16 cellular contexts compared by ENCODE assay signal in the genomic region with DNA sequence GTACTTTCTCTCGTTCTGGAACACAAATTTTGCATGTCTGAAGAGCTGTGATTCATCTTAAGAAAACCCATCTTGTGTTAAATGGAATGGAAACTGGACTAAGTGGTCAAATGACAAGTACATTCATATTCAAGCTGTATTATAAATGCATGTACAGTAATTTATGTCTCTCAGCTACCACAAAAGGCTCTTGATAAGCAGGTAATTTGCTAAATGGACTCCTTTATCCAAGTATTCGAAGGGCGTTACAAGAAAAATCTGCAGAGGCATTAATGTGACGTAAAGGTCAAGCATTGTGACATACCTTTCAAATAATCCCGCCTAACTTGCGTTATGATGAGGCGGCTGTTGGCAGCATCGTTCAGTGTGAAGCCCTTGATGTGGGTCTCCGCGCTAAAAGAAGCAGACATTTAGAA.
DNase-seq lines count a peak whose midpoint lies in the region; ATAC-seq and TF ChIP-seq lines count a peak whose summit lies in the region.
"Had no signal": no experiment of that assay in that cellular context is flagged by ENCODE, and none has a peak within 500 bp of the region (broad histone marks: within the 10 kb centered on the region; RNA-seq: fewer than 3 reads in every experiment).

No MANE protein-coding gene starts in this region.

- H3K27me3 ChIP-seq in OCI-LY3 (ENCODE audit: low read depth, low read length) (no peaks in the 10 kb centered on the region), left lung (no peaks in the 10 kb centered on the region)
- H3K27me3 ChIP-seq: sigmoid colon had no signal

- H3K9me3 ChIP-seq in OCI-LY3 (ENCODE audit: insufficient read depth, low read length) (no peaks in the 10 kb centered on the region), left lung (no peaks in the 10 kb centered on the region)
- H3K9me3 ChIP-seq: sigmoid colon had no signal

- H3K4me2 ChIP-seq in OCI-LY3 (ENCODE audit: low read length): peak overlapping the region; percentile 74
- H3K4me2 ChIP-seq: GM23338 had no signal

- H3K27me3 Mint-ChIP-seq in memory B cell: no peaks in the 10 kb centered on the region
- H3K27me3 Mint-ChIP-seq: natural killer cell treated with Interleukin-12 subunit alpha and Interleukin-12 subunit beta and Interleukin-15 and Interleukin-18, amount 100 ng/mL, for 72 hours; stimulated activated naive B cell treated with anti-CD40 and anti-IgM and Interleukin-4, amounts not matched to agents 10 μg/mL and 1 μg/mL and 100 μg/mL, for 72 hours had no signal

- peak overlapping the region; percentile 3; the same call in 1 of the 2 replicates for H3K9ac ChIP-seq in OCI-LY3 (ENCODE audit: low read length)

- ATAC-seq in memory B cell (ENCODE audit: low read depth): no peak
- no peak for ATAC-seq in left lung
- ATAC-seq: GM23338; natural killer cell treated with Interleukin-12 subunit alpha and Interleukin-12 subunit beta and Interleukin-15 and Interleukin-18, amount 100 ng/mL, for 72 hours; SK-N-SH treated with all-trans-retinoic acid at 6 μM for 48 hours; stimulated activated naive B cell treated with anti-CD40 and anti-IgM and Interleukin-4, amounts not matched to agents 10 μg/mL and 1 μg/mL and 100 μg/mL, for 72 hours had no signal

- peaks cover 33% of the 10 kb centered on the region for H3K79me2 ChIP-seq in OCI-LY3 (ENCODE audit: low read length)

- peak overlapping the region; percentile 50 for H3K27ac Mint-ChIP-seq in memory B cell
- H3K27ac Mint-ChIP-seq: natural killer cell treated with Interleukin-12 subunit alpha and Interleukin-12 subunit beta and Interleukin-15 and Interleukin-18, amount 100 ng/mL, for 72 hours had no signal

- H3K4me3 ChIP-seq in OCI-LY3 (ENCODE audit: low read length): peak overlapping the region; percentile 53
- no peak overlapping the region for H3K4me3 ChIP-seq in left lung
- H3K4me3 ChIP-seq: GM23338, sigmoid colon had no signal

- no peak overlapping the region for H2AFZ ChIP-seq in OCI-LY3 (ENCODE audit: low read depth, low read length)
- H2AFZ ChIP-seq: GM23338 had no signal

- intact Hi-C loops in left lung (cut with DNase I): no loop called here

- H3K36me3 Mint-ChIP-seq in memory B cell: peaks cover 19% of the 10 kb centered on the region

- H3K4me3 Mint-ChIP-seq in memory B cell: no peak overlapping the region
- H3K4me3 Mint-ChIP-seq: GM23338; natural killer cell treated with Interleukin-12 subunit alpha and Interleukin-12 subunit beta and Interleukin-15 and Interleukin-18, amount 100 ng/mL, for 72 hours; stimulated activated naive B cell treated with anti-CD40 and anti-IgM and Interleukin-4, amounts not matched to agents 10 μg/mL and 1 μg/mL and 100 μg/mL, for 72 hours had no signal

- H3K36me3 ChIP-seq in OCI-LY3 (replicated peaks; ENCODE audit: low read depth, low read length) (peaks cover 45% of the 10 kb centered on the region), left lung (peaks cover 0 to 55% of the 10 kb centered on the region in 2 donors)

- H4K20me1 ChIP-seq in OCI-LY3 (ENCODE audit: insufficient read depth, low read length): peaks cover 53% of the 10 kb centered on the region

- H3K4me1 ChIP-seq in OCI-LY3 (ENCODE audit: low read length): peaks cover 59% of the 10 kb centered on the region
- no peaks in the 10 kb centered on the region for H3K4me1 ChIP-seq in left lung
- H3K4me1 ChIP-seq: sigmoid colon had no signal

- H3K9me3 Mint-ChIP-seq in memory B cell: no peaks in the 10 kb centered on the region
- H3K9me3 Mint-ChIP-seq: GM23338; natural killer cell treated with Interleukin-12 subunit alpha and Interleukin-12 subunit beta and Interleukin-15 and Interleukin-18, amount 100 ng/mL, for 72 hours; stimulated activated naive B cell treated with anti-CD40 and anti-IgM and Interleukin-4, amounts not matched to agents 10 μg/mL and 1 μg/mL and 100 μg/mL, for 72 hours had no signal

- H3K27ac ChIP-seq in OCI-LY3 (ENCODE audit: low read length): peak overlapping the region; percentile 72
- H3K27ac ChIP-seq in left lung: no peak overlapping the region
- H3K27ac ChIP-seq: C4-2B, sigmoid colon had no signal

- no peak for TF ChIP-seq CTCF in GM20000 (IDR thresholded peaks at IDR 0.05; ENCODE audit: extremely low read depth, missing control alignments)
- TF ChIP-seq CTCF in OCI-LY3 (IDR thresholded peaks at IDR 0.05; ENCODE audit: low read depth, low read length): no peak
- no peak for TF ChIP-seq CTCF in left lung (IDR thresholded peaks at IDR 0.05)

- H3K4me1 Mint-ChIP-seq in memory B cell: peaks cover 3% of the 10 kb centered on the region
- H3K4me1 Mint-ChIP-seq: GM23338 had no signal

- DNase-seq in DMS79 treated with DMSO at 0.1 percent for 48 hours (lab: John Stamatoyannopoulos, UW): peak; percentile 96
- peak; percentile 8 for DNase-seq in GM20000 (ENCODE audit: low spot score)
- no peak for DNase-seq in memory B cell (ENCODE audit: low spot score in 2 of 2)
- no peak for DNase-seq in left lung
- DNase-seq in NCI-H1930 (lab: John Stamatoyannopoulos, UW): no peak
- DNase-seq in stimulated activated naive CD4-positive, alpha-beta T cell (lab: John Stamatoyannopoulos, UW): no peak
- no peak for DNase-seq in NCI-H2107 (lab: John Stamatoyannopoulos, UW)
- DNase-seq: NCI-H2081 treated with DMSO at 0.1 percent for 48 hours; sigmoid colon; stimulated activated CD4-positive, alpha-beta T cell treated with anti-CD3 and anti-CD28 coated beads, Interleukin-4, amount 100 ng/mL, for 4 hours; stimulated activated naive B cell treated with anti-CD40 and anti-IgM and Interleukin-4, amounts not matched to agents 10 μg/mL and 1 μg/mL and 100 μg/mL, for 72 hours had no signal

Comparison
In these comparisons a context has a peak if more than half of its experiments do, and no peak if none do; other contexts are left out.
1. DNase-seq: peak in DMS79 treated with DMSO at 0.1 percent for 48 hours (single experiment) and GM20000 (single experiment); none in memory B cell (0 of 2), left lung (0 of 2), NCI-H1930 (0 of 2), stimulated activated naive CD4-positive, alpha-beta T cell (0 of 6) and NCI-H2107 (single experiment).